ENCODE assay signal across 22 cellular contexts in the genomic region with DNA sequence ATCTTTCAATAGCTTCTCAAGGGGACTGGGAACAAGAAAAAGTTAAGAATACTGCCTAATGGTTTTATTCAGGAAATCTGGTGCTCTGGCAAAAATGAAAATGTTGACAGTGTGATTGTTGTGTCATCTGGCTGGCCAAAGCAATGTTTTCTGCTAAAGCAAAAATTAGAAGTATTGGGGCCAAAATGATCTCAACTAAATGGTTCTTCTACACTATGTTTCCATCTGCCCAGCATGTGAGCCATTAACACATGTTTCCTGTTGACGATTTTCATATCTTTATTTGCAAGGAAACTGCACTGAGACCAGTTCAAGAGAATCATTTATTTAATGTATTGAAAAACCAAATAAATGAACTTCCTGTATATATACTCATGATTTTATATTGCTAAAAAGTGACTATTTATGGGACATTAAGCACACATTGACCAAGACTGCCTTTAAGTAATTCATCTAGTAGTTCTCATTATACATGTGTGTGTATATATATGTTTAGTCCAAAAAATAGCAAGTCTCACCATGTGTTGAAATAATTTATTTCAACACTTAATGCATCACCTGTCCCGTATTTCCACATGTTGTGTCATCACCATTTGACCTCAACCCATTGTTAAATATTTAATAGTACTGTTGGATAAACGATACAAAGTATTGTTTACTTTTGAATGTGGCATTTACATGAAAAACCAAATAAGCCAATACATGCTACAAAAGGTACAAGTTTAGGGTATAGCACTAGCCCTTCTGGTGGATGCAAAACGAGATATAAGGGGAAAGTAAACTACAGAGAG. TPM values are rescaled to one million over a fixed set of nuclear protein-coding genes. Genes with fewer than 3 reads are reported as not detected.
"Had no signal": no experiment of that assay in that cellular context is flagged by ENCODE, and none has a peak within 500 bp of the region (broad histone marks: within the 10 kb centered on the region; RNA-seq: fewer than 3 reads in every experiment).

No MANE protein-coding gene starts in this region.

- H3K27ac Mint-ChIP-seq: immature natural killer cell, memory B cell, mesothelial cell of epicardium, natural killer cell had no signal

- H3K36me3 ChIP-seq: colonic mucosa, esophagus muscularis mucosa, gastroesophageal sphincter, sigmoid colon, stomach, thoracic aorta, transverse colon had no signal

- H3K27ac ChIP-seq: colonic mucosa, dorsolateral prefrontal cortex, epithelial cell of prostate, esophagus muscularis mucosa, gastroesophageal sphincter, sigmoid colon, skin epidermis, stomach, thoracic aorta, transverse colon had no signal

- H3K4me3 ChIP-seq: colonic mucosa, dorsolateral prefrontal cortex, esophagus muscularis mucosa, gastroesophageal sphincter, sigmoid colon, skin epidermis, stomach, thoracic aorta, transverse colon had no signal

- H3K36me3 Mint-ChIP-seq: immature natural killer cell, memory B cell, mesothelial cell of epicardium, natural killer cell had no signal

- DNase-seq: colonic mucosa; dorsolateral prefrontal cortex; effector CD8-positive, alpha-beta T cell; foreskin fibroblast; glutamatergic neuron; immature natural killer cell; natural killer cell; posterior cingulate gyrus; sigmoid colon; stimulated activated CD4-positive, alpha-beta T cell treated with anti-CD3 and anti-CD28 coated beads, Interleukin-12 subunit alpha, Interleukin-12 subunit beta, amount 100 ng/mL, for 4 hours; stimulated activated naive CD4-positive, alpha-beta T cell; stomach; substantia nigra; transverse colon had no signal

- H3K9me3 ChIP-seq: colonic mucosa, esophagus muscularis mucosa, gastroesophageal sphincter, sigmoid colon, stomach, thoracic aorta, transverse colon had no signal

- ATAC-seq: gastroesophageal sphincter, natural killer cell had no signal

- H3K4me1 Mint-ChIP-seq: immature natural killer cell, mesothelial cell of epicardium, natural killer cell had no signal

- H3K27me3 ChIP-seq: colonic mucosa, sigmoid colon, stomach had no signal

- H3K4me1 ChIP-seq: colonic mucosa, esophagus muscularis mucosa, gastroesophageal sphincter, sigmoid colon, stomach, transverse colon had no signal

- H3K4me3 Mint-ChIP-seq: immature natural killer cell, memory B cell, mesothelial cell of epicardium, natural killer cell, neural crest cell had no signal

- H3K9me3 Mint-ChIP-seq: memory B cell, mesothelial cell of epicardium, natural killer cell, neural crest cell had no signal

RNA-seq across cellular contexts. Expression of a gene that starts 7.5 kb away (rescaled TPM):
- total RNA-seq: natural killer cell had no signal
- polyA plus RNA-seq: immature natural killer cell had no signal
